Comparison of ENCODE assay signal across 9 cellular contexts in the genomic region with DNA sequence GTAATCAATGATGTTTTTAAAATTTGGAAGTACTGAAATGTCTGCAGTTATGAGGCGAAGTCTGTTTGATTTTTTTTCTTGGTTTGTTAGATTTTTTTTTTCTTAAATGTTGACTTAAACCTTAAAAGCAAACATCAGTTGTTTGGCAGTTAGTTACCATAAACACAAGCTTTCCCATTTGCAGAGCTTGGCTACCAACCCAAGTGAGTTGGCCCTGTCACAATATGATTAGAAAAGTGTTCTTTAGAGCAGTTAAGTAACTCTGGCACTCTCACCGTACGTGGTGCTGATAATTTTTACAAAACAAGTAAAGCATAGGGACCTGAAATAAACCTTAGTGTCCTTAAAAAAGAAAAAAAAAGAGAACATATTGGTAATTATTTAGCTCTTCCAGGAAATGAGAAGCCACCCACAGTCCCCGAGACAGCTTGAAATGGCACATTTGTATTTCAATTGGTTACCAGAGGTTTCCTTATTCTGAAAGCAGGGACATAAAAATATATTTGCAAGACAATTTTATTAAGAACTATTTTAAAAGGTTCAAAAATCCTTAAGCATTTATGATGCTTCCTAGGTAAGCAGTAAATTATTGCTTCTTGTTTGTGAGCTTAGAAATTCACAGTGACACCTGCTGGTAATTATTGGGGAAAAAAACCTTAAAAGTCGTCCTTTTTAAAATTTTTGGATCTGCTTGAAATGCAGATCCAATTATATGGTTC. TPM values are rescaled to one million over a fixed set of nuclear protein-coding genes. Genes with fewer than 3 reads are reported as not detected.
DNase-seq lines count a peak whose midpoint lies in the region; ATAC-seq and TF ChIP-seq lines count a peak whose summit lies in the region.
"Had no signal": no experiment of that assay in that cellular context is flagged by ENCODE, and none has a peak within 500 bp of the region (broad histone marks: within the 10 kb centered on the region; RNA-seq: fewer than 3 reads in every experiment).

No MANE protein-coding gene starts in this region.

- peak in 2 of 3 donors; percentile 39 to 53 for DNase-seq in CD4-positive, CD25-positive, alpha-beta regulatory T cell
- DNase-seq in Kasumi-1 (lab: John Stamatoyannopoulos, UW): peak; percentile 38 to 44
- peak; percentile 59 for DNase-seq in medulla oblongata (ENCODE audit: extremely low spot score)
- DNase-seq: activated naive CD8-positive, alpha-beta T cell treated with anti-CD3 and anti-CD28 coated beads, Interleukin-2, amount 10 ng/mL, durations not matched to agents 7 days and 5 days had no signal

- peak; percentile 63 to 72 for TF ChIP-seq CTCF in brain (conservative IDR thresholded peaks at IDR 0.05)

- no peaks in the 10 kb centered on the region for H3K36me3 Mint-ChIP-seq in CD4-positive, CD25-positive, alpha-beta regulatory T cell
- H3K36me3 Mint-ChIP-seq in brain: no peaks in the 10 kb centered on the region
- H3K36me3 Mint-ChIP-seq: activated naive CD8-positive, alpha-beta T cell treated with anti-CD3 and anti-CD28 coated beads, Interleukin-2, amount 10 ng/mL, durations not matched to agents 7 days and 5 days had no signal

- H3K27ac Mint-ChIP-seq in CD4-positive, CD25-positive, alpha-beta regulatory T cell: no peak overlapping the region
- peak overlapping the region in 3 of 5 experiments; percentile 15 to 69 (median 31) for H3K27ac Mint-ChIP-seq in brain
- H3K27ac Mint-ChIP-seq: activated naive CD8-positive, alpha-beta T cell treated with anti-CD3 and anti-CD28 coated beads, Interleukin-2, amount 10 ng/mL, durations not matched to agents 7 days and 5 days had no signal

- H3K27me3 ChIP-seq in CD4-positive, CD25-positive, alpha-beta regulatory T cell (ENCODE audit: control insufficient read depth, insufficient read depth, low read length): peaks cover 54% of the 10 kb centered on the region

- no peaks in the 10 kb centered on the region for H3K36me3 ChIP-seq in CD4-positive, CD25-positive, alpha-beta regulatory T cell (ENCODE audit: control insufficient read depth, insufficient read depth, low read length)

- H3K9me3 Mint-ChIP-seq in CD4-positive, CD25-positive, alpha-beta regulatory T cell: peaks cover 0 to 3% (median 0%) of the 10 kb centered on the region in 7 donors
- H3K9me3 Mint-ChIP-seq in brain: peaks cover 0 to 7% (median 0%) of the 10 kb centered on the region in 5 experiments
- H3K9me3 Mint-ChIP-seq: activated naive CD8-positive, alpha-beta T cell treated with anti-CD3 and anti-CD28 coated beads, Interleukin-2, amount 10 ng/mL, durations not matched to agents 7 days and 5 days had no signal

- no peaks in the 10 kb centered on the region for H3K9me3 ChIP-seq in CD4-positive, CD25-positive, alpha-beta regulatory T cell (ENCODE audit: control insufficient read depth in 2 of 2, low read length in 2 of 2)

- H3K4me3 Mint-ChIP-seq in CD4-positive, CD25-positive, alpha-beta regulatory T cell: no peak overlapping the region
- H3K4me3 Mint-ChIP-seq in brain: peak overlapping the region in 4 of 5 experiments; percentile 37 to 82 (median 69)
- H3K4me3 Mint-ChIP-seq: activated naive CD8-positive, alpha-beta T cell treated with anti-CD3 and anti-CD28 coated beads, Interleukin-2, amount 10 ng/mL, durations not matched to agents 7 days and 5 days had no signal

- no peak overlapping the region for H3K4me3 ChIP-seq in CD4-positive, CD25-positive, alpha-beta regulatory T cell (ENCODE audit: low read depth, low read length)

- peaks cover 86% of the 10 kb centered on the region for H3K27me3 Mint-ChIP-seq in CD4-positive, CD25-positive, alpha-beta regulatory T cell
- H3K27me3 Mint-ChIP-seq in brain: peaks cover 49% of the 10 kb centered on the region

- no peak overlapping the region for H3K27ac ChIP-seq in CD4-positive, CD25-positive, alpha-beta regulatory T cell (ENCODE audit: insufficient read depth, low read length, poor library complexity, severe bottlenecking)

- H3K4me1 Mint-ChIP-seq in CD4-positive, CD25-positive, alpha-beta regulatory T cell: peaks cover 10 to 21% (median 16%) of the 10 kb centered on the region in 4 donors
- peaks cover 44% of the 10 kb centered on the region for H3K4me1 Mint-ChIP-seq in brain

- peaks cover 24% of the 10 kb centered on the region for H3K4me1 ChIP-seq in CD4-positive, CD25-positive, alpha-beta regulatory T cell (ENCODE audit: control insufficient read depth, insufficient read depth, low read length, poor library complexity, severe bottlenecking)

- no peak for ATAC-seq in CD4-positive, CD25-positive, alpha-beta regulatory T cell (ENCODE audit: low read depth in 2 of 2)
- ATAC-seq in HG02981 (IDR thresholded peaks at IDR 0.05; ENCODE audit: unreplicated experiment): no peak
- no peak for ATAC-seq in HG02870 (IDR thresholded peaks at IDR 0.05; ENCODE audit: unreplicated experiment)
- no peak for ATAC-seq in HG02623 (IDR thresholded peaks at IDR 0.05; ENCODE audit: unreplicated experiment)
- ATAC-seq in HG03469 (IDR thresholded peaks at IDR 0.05; ENCODE audit: unreplicated experiment): no peak

RNA-seq across cellular contexts. Expression of gene HEY2, which starts 3.9 kb away (rescaled TPM):
- not detected for total RNA-seq in CD4-positive, CD25-positive, alpha-beta regulatory T cell
- under 1 TPM in 3 of 4 donors, not detected in 1; 0.34 to 0.39 (median 0.38) TPM for polyA plus RNA-seq in CD4-positive, CD25-positive, alpha-beta regulatory T cell
- 2.5 TPM for polyA plus RNA-seq in brain (ENCODE audit: insufficient read depth, low read depth, low replicate concordance)

RNA-seq across cellular contexts. Expression of gene NCOA7, which starts 37.4 kb away (rescaled TPM):
- total RNA-seq in CD4-positive, CD25-positive, alpha-beta regulatory T cell: 41.9 TPM
- polyA plus RNA-seq in CD4-positive, CD25-positive, alpha-beta regulatory T cell: 10 to 100 TPM; 12.6 to 16.5 (median 13.9) TPM
- polyA plus RNA-seq in brain (ENCODE audit: insufficient read depth, low read depth, low replicate concordance): 17.9 TPM

Comparison
In these comparisons a context has a peak if more than half of its experiments do, and no peak if none do; other contexts are left out.
1. H3K27ac Mint-ChIP-seq: peak in brain (3 of 5); none in CD4-positive, CD25-positive, alpha-beta regulatory T cell (0 of 3).
2. H3K4me3 Mint-ChIP-seq: peak in brain (4 of 5); none in CD4-positive, CD25-positive, alpha-beta regulatory T cell (0 of 4).
3. Peak in every context shown above with its lines, with median percentiles within 50 percentile points of each other: DNase-seq.